33 cellular contexts compared by ENCODE assay signal in genomic region chr1:151708891-151709290, GRCh38. TPM values are rescaled to one million over a fixed set of nuclear protein-coding genes. Genes with fewer than 3 reads are reported as not detected.
"Had no signal": no experiment of that assay in that cellular context is flagged by ENCODE, and none has a peak within 500 bp of the region (broad histone marks: within the 10 kb centered on the region; RNA-seq: fewer than 3 reads in every experiment).

No MANE protein-coding gene starts in this region.

- H3K4me1 ChIP-seq: esophagus muscularis mucosa, gastrocnemius medialis, heart left ventricle had no signal

- DNase-seq: activated CD4-positive, alpha-beta memory T cell treated with anti-CD3 and anti-CD28 coated beads, Interleukin-2, amount 10 ng/mL, durations not matched to agents 7 days and 5 days; activated CD4-positive, alpha-beta T cell treated with anti-CD3 and anti-CD28 coated beads for 1 hour; activated CD4-positive, alpha-beta T cell treated with anti-CD3 and anti-CD28 coated beads for 4 hours; activated CD4-positive, alpha-beta T cell treated with anti-CD3 and anti-CD28 coated beads, Interleukin-2, amount 10 ng/mL, durations not matched to agents 7 days and 5 days; activated CD4-positive, alpha-beta T cell treated with anti-CD3 and anti-CD28 coated beads, Interleukin-2, amount 50 U/mL, for 4 hours; activated CD8-positive, alpha-beta memory T cell treated with anti-CD3 and anti-CD28 coated beads, Interleukin-2, amount 50 U/mL, for 48 hours; activated gamma-delta T cell; activated naive CD4-positive, alpha-beta T cell; activated naive CD4-positive, alpha-beta T cell treated with anti-CD3 and anti-CD28 coated beads, Interleukin-2, amount 10 ng/mL, durations not matched to agents 7 days and 5 days; activated naive CD8-positive, alpha-beta T cell treated with anti-CD3 and anti-CD28 coated beads, Interleukin-2, amount 10 ng/mL, durations not matched to agents 7 days and 5 days; activated T-cell treated with anti-CD3 and anti-CD28 coated beads for 4 hours; activated T-cell treated with anti-CD3 and anti-CD28 coated beads, Interleukin-2, amount 50 U/mL, for 24 hours; activated T-cell treated with anti-CD3 and anti-CD28 coated beads, Interleukin-2, amount 50 U/mL, for 72 hours; anterior cingulate cortex; brain microvascular endothelial cell; central memory CD4-positive, alpha-beta T cell; cerebellar nuclear complex; effector CD4-positive, alpha-beta T cell; effector memory CD8-positive, alpha-beta T cell; erythroblast; foreskin keratinocyte; gastrocnemius medialis; glutamatergic neuron; heart left ventricle; T-helper 1 cell; T-helper 17 cell; T1000 had no signal

- H3K27ac ChIP-seq: brain microvascular endothelial cell, coronary artery, esophagus muscularis mucosa, foreskin keratinocyte, gastrocnemius medialis, heart left ventricle had no signal

- H3K36me3 ChIP-seq: brain microvascular endothelial cell, esophagus muscularis mucosa, gastrocnemius medialis, heart left ventricle had no signal

- ATAC-seq: activated naive CD4-positive, alpha-beta T cell treated with anti-CD3 and anti-CD28 coated beads, Interleukin-2, amount 50 U/mL, for 72 hours; activated T-cell treated with anti-CD3 and anti-CD28 coated beads, Interleukin-2, amount 50 U/mL, for 72 hours; effector memory CD8-positive, alpha-beta T cell; foreskin keratinocyte; gastrocnemius medialis; heart left ventricle; T-helper 17 cell; WTC11 had no signal

- H3K9me3 ChIP-seq: esophagus muscularis mucosa, gastrocnemius medialis, heart left ventricle had no signal

- H3K4me3 ChIP-seq: coronary artery, esophagus muscularis mucosa, gastrocnemius medialis, heart left ventricle had no signal

RNA-seq across cellular contexts. Expression of gene CELF3, which starts 7.7 kb away (rescaled TPM):
- total RNA-seq: activated CD4-positive, alpha-beta memory T cell treated with anti-CD3 and anti-CD28 coated beads, Interleukin-2, amount 10 ng/mL, durations not matched to agents 7 days and 5 days; activated CD4-positive, alpha-beta T cell treated with anti-CD3 and anti-CD28 coated beads, Interleukin-2, amount 10 ng/mL, durations not matched to agents 7 days and 5 days; activated naive CD4-positive, alpha-beta T cell treated with anti-CD3 and anti-CD28 coated beads, Interleukin-2, amount 50 U/mL, for 72 hours; activated naive CD8-positive, alpha-beta T cell treated with anti-CD3 and anti-CD28 coated beads, Interleukin-2, amount 10 ng/mL, durations not matched to agents 7 days and 5 days; activated T-cell treated with anti-CD3 and anti-CD28 coated beads, Interleukin-2, amount 50 U/mL, for 72 hours; astrocyte; bronchial epithelial cell; foreskin keratinocyte; gastrocnemius medialis; heart left ventricle had no signal

RNA-seq across cellular contexts. Expression of gene RIIAD1, which starts 12.4 kb away (rescaled TPM):
- total RNA-seq: activated CD4-positive, alpha-beta memory T cell treated with anti-CD3 and anti-CD28 coated beads, Interleukin-2, amount 10 ng/mL, durations not matched to agents 7 days and 5 days; activated CD4-positive, alpha-beta T cell treated with anti-CD3 and anti-CD28 coated beads, Interleukin-2, amount 10 ng/mL, durations not matched to agents 7 days and 5 days; activated naive CD4-positive, alpha-beta T cell treated with anti-CD3 and anti-CD28 coated beads, Interleukin-2, amount 50 U/mL, for 72 hours; activated naive CD8-positive, alpha-beta T cell treated with anti-CD3 and anti-CD28 coated beads, Interleukin-2, amount 10 ng/mL, durations not matched to agents 7 days and 5 days; activated T-cell treated with anti-CD3 and anti-CD28 coated beads, Interleukin-2, amount 50 U/mL, for 72 hours; astrocyte; bronchial epithelial cell; foreskin keratinocyte; gastrocnemius medialis; T-helper 17 cell; WTC11 had no signal
